In the genomic region with DNA sequence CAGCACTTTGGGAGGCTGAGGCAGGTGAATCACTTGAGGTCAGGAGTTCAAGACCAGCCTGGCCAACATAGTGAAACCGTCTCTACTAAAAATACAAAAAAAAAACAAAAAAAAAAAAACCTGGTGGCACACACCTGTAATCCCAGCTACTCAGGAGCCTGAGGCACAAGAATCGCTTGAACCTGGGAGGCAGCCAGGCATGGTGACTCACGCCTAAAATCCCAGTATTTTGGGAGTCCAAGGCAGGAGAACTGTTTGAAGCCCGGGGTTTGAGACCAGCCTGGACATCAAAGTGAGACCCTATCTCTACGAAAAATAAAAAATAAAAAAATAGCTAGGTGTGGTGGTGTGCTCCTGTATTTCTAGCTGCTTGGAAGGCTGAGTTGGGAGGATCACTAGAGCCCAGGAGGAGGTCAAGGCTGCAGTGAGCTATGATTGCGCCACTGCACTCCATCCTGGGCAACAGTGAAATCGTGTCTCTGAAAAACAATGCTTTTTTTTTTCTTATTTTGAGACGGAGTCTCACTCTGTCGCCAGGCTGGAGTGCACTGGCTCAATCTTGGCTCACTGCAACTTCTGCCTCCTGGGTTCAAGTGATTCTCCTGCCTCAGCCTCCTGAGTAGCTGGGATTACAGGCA, we compare ENCODE assay signal across 5 cellular contexts. TPM values are rescaled to one million over a fixed set of nuclear protein-coding genes. Genes with fewer than 3 reads are reported as not detected.
DNase-seq lines count a peak whose midpoint lies in the region; ATAC-seq and TF ChIP-seq lines count a peak whose summit lies in the region.
"Not testable (repeated sequence)": the region's sequence is repeated elsewhere in the genome, so short reads cannot be mapped to it uniquely, and the experiment has no call there.

No MANE protein-coding gene starts in this region.

- not testable (repeated sequence) for H4K8ac ChIP-seq in IMR-90 (ENCODE audit: low read depth in 2 of 2, low read length in 2 of 2)

- H2BK20ac ChIP-seq in IMR-90 (ENCODE audit: low read depth, low read length) = not testable (repeated sequence)

- H2AFZ ChIP-seq in IMR-90 (replicated peaks; ENCODE audit: low read length, poor library complexity) = not testable (repeated sequence)

- intact Hi-C loops in IMR-90 (cut with micrococcal nuclease); MCF 10A (cut with micrococcal nuclease): not testable (repeated sequence)

- H3K36me3 ChIP-seq in IMR-90 (ENCODE audit: control insufficient read depth, insufficient read depth, low read length) (peaks cover 27% of the 10 kb centered on the region), neutrophil (peaks cover 58% of the 10 kb centered on the region)

- H2BK120ac ChIP-seq in IMR-90 (ENCODE audit: low read depth, low read length) = not testable (repeated sequence)

- H3K27me3 ChIP-seq in IMR-90 (ENCODE audit: control insufficient read depth, insufficient read depth, low read length); foreskin keratinocyte; neutrophil: not testable (repeated sequence)

- BruUV-seq in IMR-90 (replicated peaks; lab: Mats Ljungman, UMichigan); MCF 10A (replicated peaks; lab: Mats Ljungman, UMichigan): not testable (repeated sequence)

- H3K27ac Mint-ChIP-seq in MCF 10A (ENCODE audit: low read depth, unreplicated experiment) = not testable (repeated sequence)

- not testable (repeated sequence) for H3K27me3 Mint-ChIP-seq in MCF 10A (ENCODE audit: insufficient read depth, unreplicated experiment)

- H3K18ac ChIP-seq in IMR-90 (ENCODE audit: low read depth, low read length) = not testable (repeated sequence)

- not testable (repeated sequence) for H4K91ac ChIP-seq in IMR-90 (ENCODE audit: insufficient read depth, low read depth, low read length)

- POLR2A ChIA-PET in IMR-90 (lab: Charles Lee; ENCODE audit: unreplicated experiment) = not testable (repeated sequence)
- POLR2A ChIA-PET in MCF 10A (lab: Yijun Ruan, JAX) = interaction anchor here (0.7 to 2.6 kb wide), 3 partner anchors 10 to 71 kb away, joined by 3 to 9 read pairs (median 3); no protein-coding TSS in a partner anchor

- H3K14ac ChIP-seq in IMR-90 (replicated peaks; ENCODE audit: low read depth, low read length) = not testable (repeated sequence)

- not testable (repeated sequence) for H2AK5ac ChIP-seq in IMR-90 (ENCODE audit: low read depth, low read length)

- H3K27ac ChIP-seq in IMR-90 (ENCODE audit: insufficient read depth, low read length); foreskin keratinocyte: not testable (repeated sequence)
- H3K27ac ChIP-seq in neutrophil = peak overlapping the region; percentile 44

- H3K9me1 ChIP-seq in IMR-90 (ENCODE audit: insufficient read depth, low read length) = not testable (repeated sequence)

- H2BK15ac ChIP-seq in IMR-90 (ENCODE audit: low read depth, low read length) = not testable (repeated sequence)

- H3K9me3 Mint-ChIP-seq in MCF 10A (ENCODE audit: unreplicated experiment) = not testable (repeated sequence)

- not testable (repeated sequence) for DNase-seq in IMR-90
- DNase-seq in M059J (ENCODE audit: low read depth) = peak; percentile 22
- peak; percentile 71 for DNase-seq in MCF 10A (ENCODE audit: unreplicated experiment)
- peak in 1 of 2 donors; percentile 30 for DNase-seq in foreskin keratinocyte

- H3K56ac ChIP-seq in IMR-90 (ENCODE audit: extremely low read depth, insufficient read depth, low read length) = not testable (repeated sequence)

- dilution Hi-C loops in IMR-90 (cut with HindIII; ENCODE audit: low sequenced_read_pairs, unreplicated experiment) = not testable (repeated sequence)

- H3K4me1 Mint-ChIP-seq in MCF 10A (ENCODE audit: insufficient read depth, unreplicated experiment) = not testable (repeated sequence)

- not testable (repeated sequence) for TF ChIP-seq RAD21 in IMR-90 (IDR thresholded peaks at IDR 0.05; ENCODE audit: low read length)

- H3K4me3 ChIP-seq in IMR-90 (ENCODE audit: insufficient read depth, low read depth, low read length); neutrophil (ENCODE audit: low read depth in 1 of 2, low read length in 1 of 2): not testable (repeated sequence)

- H2AK9ac ChIP-seq in IMR-90 (replicated peaks; ENCODE audit: low read depth, low read length, poor library complexity) = not testable (repeated sequence)

- not testable (repeated sequence) for H3K4me2 ChIP-seq in IMR-90 (ENCODE audit: low read depth, low read length)

- not testable (repeated sequence) for H3K4me3 Mint-ChIP-seq in MCF 10A (ENCODE audit: unreplicated experiment)

- not testable (repeated sequence) for ATAC-seq in IMR-90 (ENCODE audit: low read depth)
- peak; percentile 40 for ATAC-seq in foreskin keratinocyte

- CTCF ChIA-PET in IMR-90 (lab: Yijun Ruan, JAX) = not testable (repeated sequence)
- CTCF ChIA-PET in MCF 10A (lab: Yijun Ruan, JAX) = interaction anchor here (0.8 to 0.9 kb wide), 2 partner anchors 262 to 285 kb away, joined by 3 read pairs; no protein-coding TSS in a partner anchor

- not testable (repeated sequence) for TF ChIP-seq POLR2A in IMR-90 (IDR thresholded peaks at IDR 0.05; ENCODE audit: low read depth, low read length)

- H3K9me3 ChIP-seq in IMR-90 (ENCODE audit: control insufficient read depth, insufficient read depth, low read length); neutrophil: not testable (repeated sequence)

- H3K9ac ChIP-seq in IMR-90 (ENCODE audit: low read depth, low read length) = not testable (repeated sequence)

- H3K4ac ChIP-seq in IMR-90 (ENCODE audit: low read depth, low read length) = not testable (repeated sequence)

- H3K36me3 Mint-ChIP-seq in MCF 10A (ENCODE audit: insufficient read depth, unreplicated experiment) = peaks cover 33% of the 10 kb centered on the region

- not testable (repeated sequence) for H2BK5ac ChIP-seq in IMR-90 (ENCODE audit: low read depth, low read length, poor library complexity, severe bottlenecking)

- not testable (repeated sequence) for H3K4me1 ChIP-seq in IMR-90 (ENCODE audit: control insufficient read depth, insufficient read depth, low read length); foreskin keratinocyte
- H3K4me1 ChIP-seq in neutrophil (ENCODE audit: control insufficient read depth in 1 of 2, insufficient read depth in 1 of 2, low read depth in 1 of 2, low read length in 1 of 2) = peaks cover 20 to 22% of the 10 kb centered on the region in 2 experiments

- not testable (repeated sequence) for H4K20me1 ChIP-seq in IMR-90 (ENCODE audit: insufficient read depth, low read length)

- H3K23ac ChIP-seq in IMR-90 (ENCODE audit: low read depth, low read length) = not testable (repeated sequence)

- in situ Hi-C loops in IMR-90 (cut with MboI; ENCODE audit: low sequenced_read_pairs) = not testable (repeated sequence)

- peaks cover 19 to 59% of the 10 kb centered on the region in 2 experiments for H3K79me1 ChIP-seq in IMR-90 (ENCODE audit: low read depth in 1 of 2, low read length in 2 of 2)

- 97% methylated on average over 7 of the region's 9 CpGs; no CpG with 5 or more reads in 1 of the 2 experiments for WGBS in IMR-90 (ENCODE audit: extremely low coverage in 2 of 2, insufficient read length in 1 of 2), 2 experiments

- TF ChIP-seq CTCF in IMR-90 (conservative IDR thresholded peaks at IDR 0.05; ENCODE audit: low read depth, low read length); MCF 10A (IDR thresholded peaks at IDR 0.05; ENCODE audit: unreplicated experiment); foreskin keratinocyte (conservative IDR thresholded peaks at IDR 0.05); neutrophil (IDR thresholded peaks at IDR 0.05): not testable (repeated sequence)

- not testable (repeated sequence) for H4K5ac ChIP-seq in IMR-90 (ENCODE audit: low read depth, low read length)

TF ChIP-seq in IMR-90, 13 proteins besides CTCF, POLR2A, EP300 and RAD21:
- 0 out of 2 replicates have a peak, but pooled peaks have one; percentile 9 for TF ChIP-seq CEBPB (IDR thresholded peaks at IDR 0.05; ENCODE audit: low read depth, low read length)

RNA-seq across cellular contexts. Expression of a gene that starts 29.2 kb away (rescaled TPM):
- 60.0 and 83.3 TPM in 2 replicates for total RNA-seq in IMR-90 (2012; rRNA removed)
- polyA plus RNA-seq in IMR-90 (2012; rRNA removed) = 48.4 and 65.1 TPM in 2 replicates
- polyA plus RNA-seq in IMR-90 (2012; cell fraction: cytosol; rRNA removed) = 15.0 and 21.0 TPM in 2 replicates
- polyA plus RNA-seq in IMR-90 (2012; cell fraction: nucleus; rRNA removed; ENCODE audit: low replicate concordance) = 13.4 and 65.9 TPM in 2 replicates
- 43.8 and 71.4 TPM in 2 replicates for total RNA-seq in M059J (2014; rRNA removed; shearing (Covaris generic))
- 52.2 and 53.6 TPM in 2 replicates for total RNA-seq in MCF 10A (2022)
- 44.1 and 47.9 TPM in 2 replicates for total RNA-seq in foreskin keratinocyte
- 20.7 and 21.2 TPM in 2 replicates for polyA plus RNA-seq in foreskin keratinocyte
